ENCODE assay signal across 1 cellular context in genomic region chr12:22641353-22642053, GRCh38.
TF ChIP-seq lines count a peak whose summit lies in the region.

No MANE protein-coding gene starts in this region.

TF ChIP-seq in HepG2, 621 proteins besides CTCF, POLR2A, EP300 and RAD21:
- peak; percentile 68 for TF ChIP-seq CEBPB (IDR thresholded peaks at IDR 0.05; ENCODE audit: borderline replicate concordance, low read depth, low read length)
- TF ChIP-seq FOSL1 (CRISPR knock-in tag; IDR thresholded peaks at IDR 0.05; ENCODE audit: borderline replicate concordance): no peak
TF ChIP-seq in HepG2: peak in this region for 1.
